ENCODE assay signal across 30 cellular contexts in genomic region chr4:3500634-3501101, GRCh38. TPM values are rescaled to one million over a fixed set of nuclear protein-coding genes. Genes with fewer than 3 reads are reported as not detected.
"Had no signal": no experiment of that assay in that cellular context is flagged by ENCODE, and none has a peak within 500 bp of the region (broad histone marks: within the 10 kb centered on the region; RNA-seq: fewer than 3 reads in every experiment).

No MANE protein-coding gene starts in this region.

- H3K27me3 Mint-ChIP-seq: activated CD4-positive, alpha-beta T cell treated with anti-CD3 and anti-CD28 coated beads, Interleukin-2, amount 10 ng/mL, durations not matched to agents 24 days and 14 days; activated CD8-positive, alpha-beta T cell treated with anti-CD3 and anti-CD28 coated beads for 36 hours; activated T-helper 17 cell treated with anti-CD3 and anti-CD28 coated beads, Interleukin-2, amount 50 U/mL, for 72 hours had no signal

- H3K27ac ChIP-seq: brain microvascular endothelial cell, KMS-11, WERI-Rb-1 had no signal

- H3K4me2 ChIP-seq: KMS-11 had no signal

- H3K9ac ChIP-seq: KMS-11 had no signal

- H3K36me3 ChIP-seq: brain microvascular endothelial cell had no signal

- H3K4me3 Mint-ChIP-seq: activated CD4-positive, alpha-beta T cell treated with anti-CD3 and anti-CD28 coated beads, Interleukin-2, amount 10 ng/mL, durations not matched to agents 24 days and 14 days; activated CD8-positive, alpha-beta T cell treated with anti-CD3 and anti-CD28 coated beads for 36 hours; activated naive CD8-positive, alpha-beta T cell treated with anti-CD3 and anti-CD28 coated beads for 36 hours; activated T-cell treated with anti-CD3 and anti-CD28 coated beads, Interleukin-2, amount 50 U/mL, for 72 hours; activated T-helper 17 cell treated with anti-CD3 and anti-CD28 coated beads, Interleukin-2, amount 50 U/mL, for 72 hours had no signal

- H3K27me3 ChIP-seq: brain microvascular endothelial cell had no signal

- H3K9me3 Mint-ChIP-seq: activated CD4-positive, alpha-beta T cell treated with anti-CD3 and anti-CD28 coated beads, Interleukin-2, amount 10 ng/mL, durations not matched to agents 24 days and 14 days; activated CD8-positive, alpha-beta T cell treated with anti-CD3 and anti-CD28 coated beads for 36 hours; activated naive CD8-positive, alpha-beta T cell treated with anti-CD3 and anti-CD28 coated beads for 36 hours; activated T-cell treated with anti-CD3 and anti-CD28 coated beads, Interleukin-2, amount 50 U/mL, for 72 hours; activated T-helper 17 cell treated with anti-CD3 and anti-CD28 coated beads, Interleukin-2, amount 50 U/mL, for 72 hours had no signal

- H3K27ac Mint-ChIP-seq: activated CD8-positive, alpha-beta T cell treated with anti-CD3 and anti-CD28 coated beads for 36 hours; activated naive CD8-positive, alpha-beta T cell treated with anti-CD3 and anti-CD28 coated beads for 36 hours; activated T-cell treated with anti-CD3 and anti-CD28 coated beads, Interleukin-2, amount 50 U/mL, for 72 hours; activated T-helper 17 cell treated with anti-CD3 and anti-CD28 coated beads, Interleukin-2, amount 50 U/mL, for 72 hours had no signal

- ATAC-seq: activated CD8-positive, alpha-beta T cell treated with anti-CD3 and anti-CD28 coated beads for 36 hours; activated T-cell treated with anti-CD3 and anti-CD28 coated beads, Interleukin-2, amount 50 U/mL, for 72 hours; activated T-helper 17 cell treated with anti-CD3 and anti-CD28 coated beads, Interleukin-2, amount 50 U/mL, for 72 hours; Panc1 had no signal

- DNase-seq: activated CD4-positive, alpha-beta T cell treated with anti-CD3 and anti-CD28 coated beads, Interleukin-2, amount 10 ng/mL, durations not matched to agents 24 days and 14 days; activated CD4-positive, alpha-beta T cell treated with anti-CD3 and anti-CD28 coated beads, Interleukin-2, amount 50 U/mL, for 4 hours; activated CD8-positive, alpha-beta T cell treated with anti-CD3 and anti-CD28 coated beads for 36 hours; activated effector memory CD4-positive, alpha-beta T cell treated with anti-CD3 and anti-CD28 coated beads, Interleukin-2, amount 50 U/mL, for 16 hours; activated naive CD4-positive, alpha-beta T cell; activated naive CD4-positive, alpha-beta T cell treated with anti-CD3 and anti-CD28 coated beads, Interleukin-2, amount 50 U/mL, for 16 hours; activated naive CD8-positive, alpha-beta T cell treated with anti-CD3 and anti-CD28 coated beads for 36 hours; activated T-cell treated with anti-CD3 and anti-CD28 coated beads, Interleukin-2, amount 50 U/mL, for 1 hour; activated T-cell treated with anti-CD3 and anti-CD28 coated beads, Interleukin-2, amount 50 U/mL, for 72 hours; amniotic stem cell; aorta; brain microvascular endothelial cell; MM.1S; MV-4-11; NCI-H1092; NCI-H1436 treated with DMSO at 0.1 percent for 48 hours; NCI-H1694 treated with DMSO at 0.1 percent for 48 hours; NCI-H2029; NCI-H345; NCI-H524 treated with DMSO at 0.1 percent for 48 hours; T1000; WERI-Rb-1 had no signal

RNA-seq across cellular contexts. Expression of gene DOK7, which starts 37.6 kb away (rescaled TPM):
- total RNA-seq: activated CD4-positive, alpha-beta T cell treated with anti-CD3 and anti-CD28 coated beads, Interleukin-2, amount 10 ng/mL, durations not matched to agents 24 days and 14 days; activated CD8-positive, alpha-beta memory T cell treated with anti-CD3 and anti-CD28 coated beads for 36 hours; activated CD8-positive, alpha-beta T cell treated with anti-CD3 and anti-CD28 coated beads for 36 hours; activated naive CD8-positive, alpha-beta T cell treated with anti-CD3 and anti-CD28 coated beads for 36 hours; activated T-cell treated with anti-CD3 and anti-CD28 coated beads, Interleukin-2, amount 50 U/mL, for 72 hours; activated T-helper 17 cell treated with anti-CD3 and anti-CD28 coated beads, Interleukin-2, amount 50 U/mL, for 72 hours; RPMI7951; T-helper 1 cell treated with Interleukin-12 subunit alpha and Interleukin-12 subunit beta and Interleukin-4 antibody, amounts not matched to agents 30 ng/mL and 1 ng/mL, for 36 hours; T-helper 2 cell treated with Interferon-gamma antibody and Interleukin-4, amounts not matched to agents 100 ng/mL and 5 ng/mL, for 36 hours had no signal

RNA-seq across cellular contexts. Expression of gene HGFAC, which starts 58.9 kb away (rescaled TPM):
- total RNA-seq: activated CD4-positive, alpha-beta T cell treated with anti-CD3 and anti-CD28 coated beads, Interleukin-2, amount 10 ng/mL, durations not matched to agents 24 days and 14 days; activated CD8-positive, alpha-beta memory T cell treated with anti-CD3 and anti-CD28 coated beads for 36 hours; activated CD8-positive, alpha-beta T cell treated with anti-CD3 and anti-CD28 coated beads for 36 hours; activated naive CD8-positive, alpha-beta T cell treated with anti-CD3 and anti-CD28 coated beads for 36 hours; activated T-helper 17 cell treated with anti-CD3 and anti-CD28 coated beads, Interleukin-2, amount 50 U/mL, for 72 hours; NCI-H460; RPMI7951; T-helper 1 cell treated with Interleukin-12 subunit alpha and Interleukin-12 subunit beta and Interleukin-4 antibody, amounts not matched to agents 30 ng/mL and 1 ng/mL, for 36 hours; T-helper 2 cell treated with Interferon-gamma antibody and Interleukin-4, amounts not matched to agents 100 ng/mL and 5 ng/mL, for 36 hours had no signal
